Comparison of ENCODE assay signal across 1 cellular context in genomic region chr9:33375841-33376321, GRCh38.
TF ChIP-seq lines count a peak whose summit lies in the region.

No MANE protein-coding gene starts in this region.

TF ChIP-seq in K562, 482 proteins besides CTCF, POLR2A, EP300 and RAD21 (continued from another document):
- TF ChIP-seq, protein P1, sequence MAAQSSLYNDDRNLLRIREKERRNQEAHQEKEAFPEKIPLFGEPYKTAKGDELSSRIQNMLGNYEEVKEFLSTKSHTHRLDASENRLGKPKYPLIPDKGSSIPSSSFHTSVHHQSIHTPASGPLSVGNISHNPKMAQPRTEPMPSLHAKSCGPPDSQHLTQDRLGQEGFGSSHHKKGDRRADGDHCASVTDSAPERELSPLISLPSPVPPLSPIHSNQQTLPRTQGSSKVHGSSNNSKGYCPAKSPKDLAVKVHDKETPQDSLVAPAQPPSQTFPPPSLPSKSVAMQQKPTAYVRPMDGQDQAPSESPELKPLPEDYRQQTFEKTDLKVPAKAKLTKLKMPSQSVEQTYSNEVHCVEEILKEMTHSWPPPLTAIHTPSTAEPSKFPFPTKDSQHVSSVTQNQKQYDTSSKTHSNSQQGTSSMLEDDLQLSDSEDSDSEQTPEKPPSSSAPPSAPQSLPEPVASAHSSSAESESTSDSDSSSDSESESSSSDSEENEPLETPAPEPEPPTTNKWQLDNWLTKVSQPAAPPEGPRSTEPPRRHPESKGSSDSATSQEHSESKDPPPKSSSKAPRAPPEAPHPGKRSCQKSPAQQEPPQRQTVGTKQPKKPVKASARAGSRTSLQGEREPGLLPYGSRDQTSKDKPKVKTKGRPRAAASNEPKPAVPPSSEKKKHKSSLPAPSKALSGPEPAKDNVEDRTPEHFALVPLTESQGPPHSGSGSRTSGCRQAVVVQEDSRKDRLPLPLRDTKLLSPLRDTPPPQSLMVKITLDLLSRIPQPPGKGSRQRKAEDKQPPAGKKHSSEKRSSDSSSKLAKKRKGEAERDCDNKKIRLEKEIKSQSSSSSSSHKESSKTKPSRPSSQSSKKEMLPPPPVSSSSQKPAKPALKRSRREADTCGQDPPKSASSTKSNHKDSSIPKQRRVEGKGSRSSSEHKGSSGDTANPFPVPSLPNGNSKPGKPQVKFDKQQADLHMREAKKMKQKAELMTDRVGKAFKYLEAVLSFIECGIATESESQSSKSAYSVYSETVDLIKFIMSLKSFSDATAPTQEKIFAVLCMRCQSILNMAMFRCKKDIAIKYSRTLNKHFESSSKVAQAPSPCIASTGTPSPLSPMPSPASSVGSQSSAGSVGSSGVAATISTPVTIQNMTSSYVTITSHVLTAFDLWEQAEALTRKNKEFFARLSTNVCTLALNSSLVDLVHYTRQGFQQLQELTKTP (IDR thresholded peaks at IDR 0.05; ENCODE audit: low read depth in 1 of 2, partially characterized antibody in 2 of 2), result no peak
- TF ChIP-seq ZNF644 (tag; IDR thresholded peaks at IDR 0.05; ENCODE audit: low read depth), result no peak
- no peak for TF ChIP-seq ZNF785 (CRISPR knock-in tag; IDR thresholded peaks at IDR 0.05)
- TF ChIP-seq ARNT (IDR thresholded peaks at IDR 0.05), result no peak
- no peak for TF ChIP-seq HNRNPL (IDR thresholded peaks at IDR 0.05; ENCODE audit: low read depth, low read length)
- no peak for TF ChIP-seq HMG20B (CRISPR knock-in tag; IDR thresholded peaks at IDR 0.05)
- TF ChIP-seq HNRNPLL (IDR thresholded peaks at IDR 0.05; ENCODE audit: low read depth, low read length, poor library complexity, severe bottlenecking), result peak; percentile 74
- no peak for TF ChIP-seq ZBTB43 (CRISPR knock-in tag; IDR thresholded peaks at IDR 0.05)
- peak; percentile 21; the same call in 1 of the 2 replicates for TF ChIP-seq MTA1 (IDR thresholded peaks at IDR 0.05; ENCODE audit: borderline replicate concordance)
- peak in 1 of 2 experiments; percentile 90; a peak in 2 of 4 replicates for TF ChIP-seq RCOR1 (IDR thresholded peaks at IDR 0.05; ENCODE audit: borderline replicate concordance in 1 of 2, low read depth in 2 of 2, low read length in 2 of 2)
- TF ChIP-seq ZFP1 (CRISPR knock-in tag; IDR thresholded peaks at IDR 0.05), result no peak
- TF ChIP-seq ZNF77 (CRISPR knock-in tag; IDR thresholded peaks at IDR 0.05), result no peak
- no peak for TF ChIP-seq ZNF124 (CRISPR knock-in tag; IDR thresholded peaks at IDR 0.05)
- TF ChIP-seq ARID2 (IDR thresholded peaks at IDR 0.05), result no peak
- TF ChIP-seq ZFP36 (IDR thresholded peaks at IDR 0.05; ENCODE audit: low read depth, low read length, partially characterized antibody), result no peak
- no peak for TF ChIP-seq ZNF764 (CRISPR knock-in tag; IDR thresholded peaks at IDR 0.05; ENCODE audit: low read depth)
- TF ChIP-seq GABPB2 (CRISPR knock-in tag; conservative IDR thresholded peaks at IDR 0.05), result no peak
- TF ChIP-seq DDX20 (tag; IDR thresholded peaks at IDR 0.05; ENCODE audit: low read depth), result no peak
- no peak for TF ChIP-seq CHD2 (IDR thresholded peaks at IDR 0.05; ENCODE audit: low read depth, low read length)
- TF ChIP-seq CLOCK (CRISPR knock-in tag; IDR thresholded peaks at IDR 0.05; ENCODE audit: borderline replicate concordance), result no peak
- TF ChIP-seq, protein P2, sequence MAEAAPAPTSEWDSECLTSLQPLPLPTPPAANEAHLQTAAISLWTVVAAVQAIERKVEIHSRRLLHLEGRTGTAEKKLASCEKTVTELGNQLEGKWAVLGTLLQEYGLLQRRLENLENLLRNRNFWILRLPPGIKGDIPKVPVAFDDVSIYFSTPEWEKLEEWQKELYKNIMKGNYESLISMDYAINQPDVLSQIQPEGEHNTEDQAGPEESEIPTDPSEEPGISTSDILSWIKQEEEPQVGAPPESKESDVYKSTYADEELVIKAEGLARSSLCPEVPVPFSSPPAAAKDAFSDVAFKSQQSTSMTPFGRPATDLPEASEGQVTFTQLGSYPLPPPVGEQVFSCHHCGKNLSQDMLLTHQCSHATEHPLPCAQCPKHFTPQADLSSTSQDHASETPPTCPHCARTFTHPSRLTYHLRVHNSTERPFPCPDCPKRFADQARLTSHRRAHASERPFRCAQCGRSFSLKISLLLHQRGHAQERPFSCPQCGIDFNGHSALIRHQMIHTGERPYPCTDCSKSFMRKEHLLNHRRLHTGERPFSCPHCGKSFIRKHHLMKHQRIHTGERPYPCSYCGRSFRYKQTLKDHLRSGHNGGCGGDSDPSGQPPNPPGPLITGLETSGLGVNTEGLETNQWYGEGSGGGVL (CRISPR knock-in tag; IDR thresholded peaks at IDR 0.05), result no peak
- no peak for TF ChIP-seq HMG20A (CRISPR knock-in tag; conservative IDR thresholded peaks at IDR 0.05)
- TF ChIP-seq, protein P3, sequence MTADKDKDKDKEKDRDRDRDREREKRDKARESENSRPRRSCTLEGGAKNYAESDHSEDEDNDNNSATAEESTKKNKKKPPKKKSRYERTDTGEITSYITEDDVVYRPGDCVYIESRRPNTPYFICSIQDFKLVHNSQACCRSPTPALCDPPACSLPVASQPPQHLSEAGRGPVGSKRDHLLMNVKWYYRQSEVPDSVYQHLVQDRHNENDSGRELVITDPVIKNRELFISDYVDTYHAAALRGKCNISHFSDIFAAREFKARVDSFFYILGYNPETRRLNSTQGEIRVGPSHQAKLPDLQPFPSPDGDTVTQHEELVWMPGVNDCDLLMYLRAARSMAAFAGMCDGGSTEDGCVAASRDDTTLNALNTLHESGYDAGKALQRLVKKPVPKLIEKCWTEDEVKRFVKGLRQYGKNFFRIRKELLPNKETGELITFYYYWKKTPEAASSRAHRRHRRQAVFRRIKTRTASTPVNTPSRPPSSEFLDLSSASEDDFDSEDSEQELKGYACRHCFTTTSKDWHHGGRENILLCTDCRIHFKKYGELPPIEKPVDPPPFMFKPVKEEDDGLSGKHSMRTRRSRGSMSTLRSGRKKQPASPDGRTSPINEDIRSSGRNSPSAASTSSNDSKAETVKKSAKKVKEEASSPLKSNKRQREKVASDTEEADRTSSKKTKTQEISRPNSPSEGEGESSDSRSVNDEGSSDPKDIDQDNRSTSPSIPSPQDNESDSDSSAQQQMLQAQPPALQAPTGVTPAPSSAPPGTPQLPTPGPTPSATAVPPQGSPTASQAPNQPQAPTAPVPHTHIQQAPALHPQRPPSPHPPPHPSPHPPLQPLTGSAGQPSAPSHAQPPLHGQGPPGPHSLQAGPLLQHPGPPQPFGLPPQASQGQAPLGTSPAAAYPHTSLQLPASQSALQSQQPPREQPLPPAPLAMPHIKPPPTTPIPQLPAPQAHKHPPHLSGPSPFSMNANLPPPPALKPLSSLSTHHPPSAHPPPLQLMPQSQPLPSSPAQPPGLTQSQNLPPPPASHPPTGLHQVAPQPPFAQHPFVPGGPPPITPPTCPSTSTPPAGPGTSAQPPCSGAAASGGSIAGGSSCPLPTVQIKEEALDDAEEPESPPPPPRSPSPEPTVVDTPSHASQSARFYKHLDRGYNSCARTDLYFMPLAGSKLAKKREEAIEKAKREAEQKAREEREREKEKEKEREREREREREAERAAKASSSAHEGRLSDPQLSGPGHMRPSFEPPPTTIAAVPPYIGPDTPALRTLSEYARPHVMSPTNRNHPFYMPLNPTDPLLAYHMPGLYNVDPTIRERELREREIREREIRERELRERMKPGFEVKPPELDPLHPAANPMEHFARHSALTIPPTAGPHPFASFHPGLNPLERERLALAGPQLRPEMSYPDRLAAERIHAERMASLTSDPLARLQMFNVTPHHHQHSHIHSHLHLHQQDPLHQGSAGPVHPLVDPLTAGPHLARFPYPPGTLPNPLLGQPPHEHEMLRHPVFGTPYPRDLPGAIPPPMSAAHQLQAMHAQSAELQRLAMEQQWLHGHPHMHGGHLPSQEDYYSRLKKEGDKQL (CRISPR knock-in tag; IDR thresholded peaks at IDR 0.05; ENCODE audit: borderline replicate concordance), result no peak
- no peak for TF ChIP-seq CBFB (CRISPR knock-in tag; IDR thresholded peaks at IDR 0.05)
- TF ChIP-seq POLR3A (IDR thresholded peaks at IDR 0.05; ENCODE audit: borderline replicate concordance, extremely low read depth, insufficient read depth, insufficient read length), result no peak
- no peak; the same call in 1 of the 2 replicates for TF ChIP-seq MAFF (IDR thresholded peaks at IDR 0.05; ENCODE audit: low read length)
- peak; percentile 65 for TF ChIP-seq TCF3 (CRISPR knock-in tag; IDR thresholded peaks at IDR 0.05)
- TF ChIP-seq ZNF121 (CRISPR knock-in tag; conservative IDR thresholded peaks at IDR 0.05), result no peak
- TF ChIP-seq, protein P4, sequence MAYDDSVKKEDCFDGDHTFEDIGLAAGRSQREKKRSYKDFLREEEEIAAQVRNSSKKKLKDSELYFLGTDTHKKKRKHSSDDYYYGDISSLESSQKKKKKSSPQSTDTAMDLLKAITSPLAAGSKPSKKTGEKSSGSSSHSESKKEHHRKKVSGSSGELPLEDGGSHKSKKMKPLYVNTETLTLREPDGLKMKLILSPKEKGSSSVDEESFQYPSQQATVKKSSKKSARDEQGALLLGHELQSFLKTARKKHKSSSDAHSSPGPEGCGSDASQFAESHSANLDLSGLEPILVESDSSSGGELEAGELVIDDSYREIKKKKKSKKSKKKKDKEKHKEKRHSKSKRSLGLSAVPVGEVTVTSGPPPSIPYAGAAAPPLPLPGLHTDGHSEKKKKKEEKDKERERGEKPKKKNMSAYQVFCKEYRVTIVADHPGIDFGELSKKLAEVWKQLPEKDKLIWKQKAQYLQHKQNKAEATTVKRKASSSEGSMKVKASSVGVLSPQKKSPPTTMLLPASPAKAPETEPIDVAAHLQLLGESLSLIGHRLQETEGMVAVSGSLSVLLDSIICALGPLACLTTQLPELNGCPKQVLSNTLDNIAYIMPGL (CRISPR knock-in tag; IDR thresholded peaks at IDR 0.05), result no peak
- no peak for TF ChIP-seq FOXJ3 (CRISPR knock-in tag; IDR thresholded peaks at IDR 0.05)
- TF ChIP-seq ESRRB (CRISPR knock-in tag; IDR thresholded peaks at IDR 0.05; ENCODE audit: borderline replicate concordance), result no peak
- TF ChIP-seq EGR1 (conservative IDR thresholded peaks at IDR 0.05), result peak; percentile 95
- TF ChIP-seq ZNF277 (CRISPR knock-in tag; IDR thresholded peaks at IDR 0.05; ENCODE audit: borderline replicate concordance), result no peak
- TF ChIP-seq, protein P5, sequence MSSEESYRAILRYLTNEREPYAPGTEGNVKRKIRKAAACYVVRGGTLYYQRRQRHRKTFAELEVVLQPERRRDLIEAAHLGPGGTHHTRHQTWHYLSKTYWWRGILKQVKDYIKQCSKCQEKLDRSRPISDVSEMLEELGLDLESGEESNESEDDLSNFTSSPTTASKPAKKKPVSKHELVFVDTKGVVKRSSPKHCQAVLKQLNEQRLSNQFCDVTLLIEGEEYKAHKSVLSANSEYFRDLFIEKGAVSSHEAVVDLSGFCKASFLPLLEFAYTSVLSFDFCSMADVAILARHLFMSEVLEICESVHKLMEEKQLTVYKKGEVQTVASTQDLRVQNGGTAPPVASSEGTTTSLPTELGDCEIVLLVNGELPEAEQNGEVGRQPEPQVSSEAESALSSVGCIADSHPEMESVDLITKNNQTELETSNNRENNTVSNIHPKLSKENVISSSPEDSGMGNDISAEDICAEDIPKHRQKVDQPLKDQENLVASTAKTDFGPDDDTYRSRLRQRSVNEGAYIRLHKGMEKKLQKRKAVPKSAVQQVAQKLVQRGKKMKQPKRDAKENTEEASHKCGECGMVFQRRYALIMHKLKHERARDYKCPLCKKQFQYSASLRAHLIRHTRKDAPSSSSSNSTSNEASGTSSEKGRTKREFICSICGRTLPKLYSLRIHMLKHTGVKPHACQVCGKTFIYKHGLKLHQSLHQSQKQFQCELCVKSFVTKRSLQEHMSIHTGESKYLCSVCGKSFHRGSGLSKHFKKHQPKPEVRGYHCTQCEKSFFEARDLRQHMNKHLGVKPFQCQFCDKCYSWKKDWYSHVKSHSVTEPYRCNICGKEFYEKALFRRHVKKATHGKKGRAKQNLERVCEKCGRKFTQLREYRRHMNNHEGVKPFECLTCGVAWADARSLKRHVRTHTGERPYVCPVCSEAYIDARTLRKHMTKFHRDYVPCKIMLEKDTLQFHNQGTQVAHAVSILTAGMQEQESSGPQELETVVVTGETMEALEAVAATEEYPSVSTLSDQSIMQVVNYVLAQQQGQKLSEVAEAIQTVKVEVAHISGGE (CRISPR knock-in tag; IDR thresholded peaks at IDR 0.05), result 0 out of 6 replicates have a peak, but pooled peaks of 1 of the 3 experiments have one; percentile 38
- TF ChIP-seq BCL6 (CRISPR knock-in tag; IDR thresholded peaks at IDR 0.05), result no peak
- TF ChIP-seq DPF2 (IDR thresholded peaks at IDR 0.05), result peak; percentile 79
- TF ChIP-seq RBM22 (IDR thresholded peaks at IDR 0.05; ENCODE audit: low read depth, low read length, poor library complexity, severe bottlenecking), result no peak
- no peak for TF ChIP-seq STAT5A (IDR thresholded peaks at IDR 0.05; ENCODE audit: borderline replicate concordance, low read length)
TF ChIP-seq in K562: peak in this region for 38.
